ENCODE assay signal across 31 cellular contexts in the genomic region with DNA sequence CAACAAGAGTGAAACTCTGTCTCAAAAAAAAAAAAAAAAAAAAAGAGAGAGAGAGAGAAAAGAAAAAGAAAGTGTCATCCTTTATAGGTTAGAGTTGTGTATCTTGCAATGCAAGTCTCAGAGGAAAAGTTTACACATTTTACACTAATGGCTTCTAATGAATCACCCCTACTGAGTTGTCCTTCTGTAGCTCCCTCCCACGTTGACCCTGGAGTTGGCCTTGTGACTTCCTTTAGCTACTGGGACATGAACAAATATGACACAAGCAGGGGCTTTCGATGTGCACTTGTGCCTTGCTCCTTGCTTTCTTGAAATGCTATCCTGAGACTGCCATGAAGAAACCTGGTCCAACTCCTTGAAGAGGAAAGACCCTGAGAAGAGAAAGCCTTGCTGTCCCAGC.
"Had no signal": no experiment of that assay in that cellular context is flagged by ENCODE, and none has a peak within 500 bp of the region (broad histone marks: within the 10 kb centered on the region; RNA-seq: fewer than 3 reads in every experiment).

No MANE protein-coding gene starts in this region.

- H3K36me3 ChIP-seq: cardiac muscle cell, gastroesophageal sphincter, neutrophil, upper lobe of right lung had no signal

- H3K9me3 Mint-ChIP-seq: activated T-cell treated with anti-CD3 and anti-CD28 coated beads, Interleukin-2, amount 50 U/mL, for 72 hours; immature natural killer cell; mesothelial cell of epicardium; stimulated activated memory B cell treated with anti-CD40 and anti-IgM and Interleukin-4, amounts not matched to agents 10 μg/mL and 1 μg/mL and 100 μg/mL, for 72 hours; stimulated activated naive CD8-positive, alpha-beta T cell treated with anti-CD3 and anti-CD28 coated beads, Interleukin-15, amount 100 ng/mL, for 72 hours had no signal

- H3K36me3 Mint-ChIP-seq: activated CD8-positive, alpha-beta memory T cell treated with anti-CD3 and anti-CD28 coated beads, Interleukin-2, amount 10 ng/mL, durations not matched to agents 7 days and 5 days; activated naive CD8-positive, alpha-beta T cell; brain; mesothelial cell of epicardium; naive thymus-derived CD4-positive, alpha-beta T cell; stimulated activated memory B cell treated with anti-CD40 and anti-IgM and Interleukin-4, amounts not matched to agents 10 μg/mL and 1 μg/mL and 100 μg/mL, for 72 hours had no signal

- ATAC-seq: activated CD8-positive, alpha-beta memory T cell treated with anti-CD3 and anti-CD28 coated beads, Interleukin-2, amount 10 ng/mL, durations not matched to agents 7 days and 5 days; activated T-cell treated with anti-CD3 and anti-CD28 coated beads, Interleukin-2, amount 50 U/mL, for 72 hours; gastroesophageal sphincter; left colon; naive thymus-derived CD4-positive, alpha-beta T cell; sciatic nerve; SK-N-SH treated with all-trans-retinoic acid at 6 μM for 48 hours; stimulated activated memory B cell treated with anti-CD40 and anti-IgM and Interleukin-4, amounts not matched to agents 10 μg/mL and 1 μg/mL and 100 μg/mL, for 72 hours; stimulated activated naive CD8-positive, alpha-beta T cell treated with anti-CD3 and anti-CD28 coated beads, Interleukin-15, amount 100 ng/mL, for 72 hours; T-helper 17 cell; upper lobe of right lung had no signal

- H3K27ac ChIP-seq: cardiac muscle cell, gastroesophageal sphincter, neutrophil, skin epidermis, upper lobe of right lung had no signal

- H3K27ac Mint-ChIP-seq: activated CD8-positive, alpha-beta memory T cell treated with anti-CD3 and anti-CD28 coated beads, Interleukin-2, amount 10 ng/mL, durations not matched to agents 7 days and 5 days; activated naive CD8-positive, alpha-beta T cell; activated T-cell treated with anti-CD3 and anti-CD28 coated beads, Interleukin-2, amount 50 U/mL, for 72 hours; brain; immature natural killer cell; mesothelial cell of epicardium; progenitor cell of endocrine pancreas; stimulated activated memory B cell treated with anti-CD40 and anti-IgM and Interleukin-4, amounts not matched to agents 10 μg/mL and 1 μg/mL and 100 μg/mL, for 72 hours; stimulated activated naive CD8-positive, alpha-beta T cell treated with anti-CD3 and anti-CD28 coated beads, Interleukin-15, amount 100 ng/mL, for 72 hours; T-helper 17 cell had no signal

- H3K9me3 ChIP-seq: gastroesophageal sphincter, neutrophil, upper lobe of right lung had no signal

- H3K4me3 ChIP-seq: cardiac muscle cell, gastroesophageal sphincter, skin epidermis, upper lobe of right lung had no signal

- DNase-seq: activated CD4-positive, CD25-positive, alpha-beta regulatory T cell treated with anti-CD3 and anti-CD28 coated beads, Interleukin-2, amount 50 U/mL, for 72 hours; activated CD8-positive, alpha-beta memory T cell treated with anti-CD3 and anti-CD28 coated beads, Interleukin-2, amount 10 ng/mL, durations not matched to agents 7 days and 5 days; activated effector memory CD4-positive, alpha-beta T cell treated with Interleukin-2 at 50 U/mL for 16 hours; activated naive CD4-positive, alpha-beta T cell treated with Interleukin-2 at 50 U/mL for 16 hours; activated T-cell treated with anti-CD3 and anti-CD28 coated beads, Interleukin-2, amount 50 U/mL, for 72 hours; aorta; hypothalamus; immature natural killer cell; kidney; left colon; mammary epithelial cell; naive thymus-derived CD4-positive, alpha-beta T cell; retina; stimulated activated CD4-positive, alpha-beta T cell treated with anti-CD3 and anti-CD28 coated beads, Interleukin-12 subunit alpha, Interleukin-12 subunit beta, amount 100 ng/mL, for 4 hours; stimulated activated CD4-positive, alpha-beta T cell treated with anti-CD3 and anti-CD28 coated beads, Interleukin-4, amount 100 ng/mL, for 24 hours; stimulated activated naive CD8-positive, alpha-beta T cell treated with anti-CD3 and anti-CD28 coated beads, Interleukin-15, amount 100 ng/mL, for 72 hours; substantia nigra; T-helper 17 cell; T1000; upper lobe of right lung had no signal

- H3K4me3 Mint-ChIP-seq: activated CD8-positive, alpha-beta memory T cell treated with anti-CD3 and anti-CD28 coated beads, Interleukin-2, amount 10 ng/mL, durations not matched to agents 7 days and 5 days; activated naive CD8-positive, alpha-beta T cell; activated T-cell treated with anti-CD3 and anti-CD28 coated beads, Interleukin-2, amount 50 U/mL, for 72 hours; mesothelial cell of epicardium; stimulated activated memory B cell treated with anti-CD40 and anti-IgM and Interleukin-4, amounts not matched to agents 10 μg/mL and 1 μg/mL and 100 μg/mL, for 72 hours; stimulated activated naive CD8-positive, alpha-beta T cell treated with anti-CD3 and anti-CD28 coated beads, Interleukin-15, amount 100 ng/mL, for 72 hours; T-helper 17 cell had no signal

- H3K27me3 ChIP-seq: cardiac muscle cell, gastroesophageal sphincter, neutrophil, upper lobe of right lung had no signal
